10 cellular contexts compared by ENCODE assay signal in genomic region chrX:108437789-108438623, GRCh38. TPM values are rescaled to one million over a fixed set of nuclear protein-coding genes. Genes with fewer than 3 reads are reported as not detected.
DNase-seq lines count a peak whose midpoint lies in the region; ATAC-seq and TF ChIP-seq lines count a peak whose summit lies in the region.
"Had no signal": no experiment of that assay in that cellular context is flagged by ENCODE, and none has a peak within 500 bp of the region (broad histone marks: within the 10 kb centered on the region; RNA-seq: fewer than 3 reads in every experiment).

Gene COL4A6 (minus strand): TSS chrX:108438422. CDS start chrX:108438196, 226 bp downstream.

- H3K79me2 ChIP-seq in fibroblast of lung (ENCODE audit: control insufficient read depth, insufficient read depth, low read length), result no peaks in the 10 kb centered on the region

- CTCF ChIA-PET in CD4-positive, alpha-beta memory T cell (lab: Charles Lee; ENCODE audit: partially characterized antibody), result no interaction called here

- no peak within 1 kb of the TSS for H3K27ac ChIP-seq in CD4-positive, alpha-beta memory T cell (ENCODE audit: low read depth, low read length)
- no peak within 1 kb of the TSS for H3K27ac ChIP-seq in fibroblast of lung (ENCODE audit: insufficient read depth, low read length)
- H3K27ac ChIP-seq: adrenal gland had no signal

- no peak for ATAC-seq in HG03565 (IDR thresholded peaks at IDR 0.05; ENCODE audit: unreplicated experiment)
- no peak for ATAC-seq in HG03378 (IDR thresholded peaks at IDR 0.05; ENCODE audit: unreplicated experiment)

- H3K4me1 ChIP-seq in CD4-positive, alpha-beta memory T cell (ENCODE audit: insufficient read depth, low read length), result no peaks in the 10 kb centered on the region
- H3K4me1 ChIP-seq in NT2/D1 (ENCODE audit: insufficient read depth, insufficient read length) (no peaks in the 10 kb centered on the region), fibroblast of lung (ENCODE audit: control insufficient read depth, extremely low read depth, insufficient read depth, low read length) (no peaks in the 10 kb centered on the region)
- H3K4me1 ChIP-seq: adrenal gland had no signal

- H3K9ac ChIP-seq in NT2/D1 (ENCODE audit: insufficient read length, low read depth) (peak within 1 kb of the TSS; percentile 90), fibroblast of lung (ENCODE audit: insufficient read depth, low read length) (no peak within 1 kb of the TSS)

- no peaks in the 10 kb centered on the region for H3K36me3 ChIP-seq in CD4-positive, alpha-beta memory T cell (ENCODE audit: insufficient read depth, low read length)
- H3K36me3 ChIP-seq in NT2/D1 (ENCODE audit: insufficient read depth, insufficient read length, low read length) (peaks cover 6% of the 10 kb centered on the region), fibroblast of lung (ENCODE audit: control insufficient read depth, insufficient read depth, low read length) (no peaks in the 10 kb centered on the region)
- H3K36me3 ChIP-seq: adrenal gland had no signal

- no peak for DNase-seq in CD4-positive, alpha-beta memory T cell
- DNase-seq in NT2/D1 (ENCODE audit: low read depth, low spot score) (peak; percentile 51), fibroblast of lung (ENCODE audit: low read depth in 2 of 2) (no peak), neural crest cell (ENCODE audit: low read depth, low spot score) (peak; percentile 32), middle frontal gyrus (ENCODE audit: extremely low spot score, low spot score) (no peak), midbrain (lab: John Stamatoyannopoulos, UW) (no peak)
- DNase-seq: stimulated activated CD4-positive, alpha-beta T cell treated with anti-CD3 and anti-CD28 coated beads, Interleukin-15, amount 100 ng/mL, for 24 hours had no signal

- no peaks in the 10 kb centered on the region for H3K36me3 Mint-ChIP-seq in CD4-positive, alpha-beta memory T cell
- peaks cover 2% of the 10 kb centered on the region for H3K36me3 Mint-ChIP-seq in neural crest cell (ENCODE audit: low read depth)

- H2AFZ ChIP-seq in fibroblast of lung (ENCODE audit: low read length), result peak within 1 kb of the TSS; percentile 30

- peak within 1 kb of the TSS; percentile 75 for H3K4me2 ChIP-seq in fibroblast of lung (ENCODE audit: extremely low read depth, insufficient read depth, low read length)

- no peak within 1 kb of the TSS for H3K4me3 ChIP-seq in CD4-positive, alpha-beta memory T cell (ENCODE audit: low read length in 2 of 2)
- H3K4me3 ChIP-seq in NT2/D1 (ENCODE audit: insufficient read length, low read depth), result peak within 1 kb of the TSS; percentile 86
- peak within 1 kb of the TSS; percentile 35 to 93 (median 66) for H3K4me3 ChIP-seq in fibroblast of lung (replicated peaks in 1 of 4; ENCODE audit: control extremely low read depth in 1 of 4, insufficient read depth in 1 of 4, low read depth in 3 of 4, low read length in 4 of 4)

- intact Hi-C loops in CD4-positive, alpha-beta memory T cell (cut with micrococcal nuclease), result no loop called here

- H3K27me3 Mint-ChIP-seq in CD4-positive, alpha-beta memory T cell, result peaks cover 7 to 18% of the 10 kb centered on the region in 2 donors
- peaks cover 6% of the 10 kb centered on the region for H3K27me3 Mint-ChIP-seq in neural crest cell (ENCODE audit: low read depth)

- H3K9me3 Mint-ChIP-seq in CD4-positive, alpha-beta memory T cell, result no peaks in the 10 kb centered on the region
- H3K9me3 Mint-ChIP-seq in neural crest cell, result no peaks in the 10 kb centered on the region

- H3K9me3 ChIP-seq in CD4-positive, alpha-beta memory T cell (ENCODE audit: control insufficient read depth in 1 of 2, low read length in 2 of 2), result no peaks in the 10 kb centered on the region
- no peaks in the 10 kb centered on the region for H3K9me3 ChIP-seq in NT2/D1 (ENCODE audit: insufficient read depth, low read length)
- no peaks in the 10 kb centered on the region for H3K9me3 ChIP-seq in fibroblast of lung (ENCODE audit: control insufficient read depth, insufficient read depth, low read depth, low read length)
- H3K9me3 ChIP-seq: adrenal gland had no signal

- H3K27ac Mint-ChIP-seq in CD4-positive, alpha-beta memory T cell, result no peak within 1 kb of the TSS
- peak within 1 kb of the TSS; percentile 91 for H3K27ac Mint-ChIP-seq in neural crest cell (ENCODE audit: unreplicated experiment)

- POLR2A ChIA-PET in CD4-positive, alpha-beta memory T cell (lab: Charles Lee; ENCODE audit: partially characterized antibody), result no interaction called here

- no peak for TF ChIP-seq CTCF in fibroblast of lung (conservative IDR thresholded peaks at IDR 0.05 in 1 of 2, IDR thresholded peaks at IDR 0.05 in 1 of 2; ENCODE audit: low read depth in 1 of 2, low read length in 2 of 2)
- TF ChIP-seq CTCF in neural crest cell (conservative IDR thresholded peaks at IDR 0.05), result no peak

- H3K4me1 Mint-ChIP-seq in CD4-positive, alpha-beta memory T cell, result peaks cover 0 to 14% (median 4%) of the 10 kb centered on the region in 4 donors
- H3K4me1 Mint-ChIP-seq in neural crest cell, result peaks cover 62% of the 10 kb centered on the region

- no peaks in the 10 kb centered on the region for H3K27me3 ChIP-seq in CD4-positive, alpha-beta memory T cell (ENCODE audit: insufficient read depth, low read length)
- H3K27me3 ChIP-seq in NT2/D1 (ENCODE audit: insufficient read depth, insufficient read length) (no peaks in the 10 kb centered on the region), fibroblast of lung (ENCODE audit: control insufficient read depth, insufficient read depth, low read length) (no peaks in the 10 kb centered on the region)

- H4K20me1 ChIP-seq in fibroblast of lung (ENCODE audit: control insufficient read depth, extremely low read depth, insufficient read depth, low read length), result no peaks in the 10 kb centered on the region

- H3K4me3 Mint-ChIP-seq in CD4-positive, alpha-beta memory T cell, result peak within 1 kb of the TSS in 7 of 8 donors; percentile 29 to 79 (median 69)
- peak within 1 kb of the TSS; percentile 98 for H3K4me3 Mint-ChIP-seq in neural crest cell

RNA-seq across cellular contexts. Expression of gene COL4A6, which starts in this region (rescaled TPM):
- not detected for total RNA-seq in CD4-positive, alpha-beta memory T cell
- not detected for polyA plus RNA-seq in CD4-positive, alpha-beta memory T cell
- total RNA-seq in fibroblast of lung (3.5 and 7.2 TPM in 2 replicates), neural crest cell (21.5 and 22.6 TPM in 2 replicates)
- 0.15 and 1.4 TPM in 2 replicates for polyA plus RNA-seq in fibroblast of lung
- 0.07 and 1.2 TPM in 2 replicates for polyA plus RNA-seq in fibroblast of lung (2012)
- 1.0 TPM in 1 of 2 replicates, not detected in the other for polyA minus RNA-seq in fibroblast of lung (ENCODE audit: low replicate concordance)

Comparison
In these comparisons a context has a peak if more than half of its experiments do, and no peak if none do; other contexts are left out.
1. DNase-seq: peak in NT2/D1 (single experiment) and neural crest cell (single experiment); none in CD4-positive, alpha-beta memory T cell (0 of 5), fibroblast of lung (0 of 2), middle frontal gyrus (single experiment) and midbrain (single experiment).
2. H3K4me3 ChIP-seq: peak in NT2/D1 (single experiment) and fibroblast of lung (4 of 4); none in CD4-positive, alpha-beta memory T cell (0 of 2).